In genomic region chr16:19393226-19394074, GRCh38 we compare ENCODE assay signal across 1 cellular context.
TF ChIP-seq lines count a peak whose summit lies in the region.

No MANE protein-coding gene starts in this region.

TF ChIP-seq in HEK293, 187 proteins besides CTCF, POLR2A, EP300 and RAD21 (continued from another document):
- TF ChIP-seq, protein P1, sequence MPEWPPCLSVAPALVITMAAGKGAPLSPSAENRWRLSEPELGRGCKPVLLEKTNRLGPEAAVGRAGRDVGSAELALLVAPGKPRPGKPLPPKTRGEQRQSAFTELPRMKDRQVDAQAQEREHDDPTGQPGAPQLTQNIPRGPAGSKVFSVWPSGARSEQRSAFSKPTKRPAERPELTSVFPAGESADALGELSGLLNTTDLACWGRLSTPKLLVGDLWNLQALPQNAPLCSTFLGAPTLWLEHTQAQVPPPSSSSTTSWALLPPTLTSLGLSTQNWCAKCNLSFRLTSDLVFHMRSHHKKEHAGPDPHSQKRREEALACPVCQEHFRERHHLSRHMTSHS (tag by site-specific recombination; IDR thresholded peaks at IDR 0.05): no peak
- TF ChIP-seq SP7 (tag by site-specific recombination; IDR thresholded peaks at IDR 0.05) (peak; percentile 29; the same call in 1 of the 2 replicates), ZSCAN18 (tag by site-specific recombination; IDR thresholded peaks at IDR 0.05) (no peak), ZSCAN5A (tag by site-specific recombination; IDR thresholded peaks at IDR 0.05) (no peak), ZNF548 (tag by site-specific recombination; IDR thresholded peaks at IDR 0.05) (no peak), ZNF561 (tag by site-specific recombination; IDR thresholded peaks at IDR 0.05; ENCODE audit: borderline replicate concordance) (no peak), ZNF600 (tag by site-specific recombination; IDR thresholded peaks at IDR 0.05) (0 out of 2 replicates have a peak, but pooled peaks have one; percentile 14), SCRT1 (tag by site-specific recombination; IDR thresholded peaks at IDR 0.05; ENCODE audit: borderline replicate concordance) (peak; percentile 85), ZNF768 (tag by site-specific recombination; IDR thresholded peaks at IDR 0.05) (no peak), SALL2 (tag by site-specific recombination; IDR thresholded peaks at IDR 0.05; ENCODE audit: borderline replicate concordance) (no peak), ZNF19 (tag by site-specific recombination; IDR thresholded peaks at IDR 0.05; ENCODE audit: low read depth) (no peak)
- TF ChIP-seq, protein P2, sequence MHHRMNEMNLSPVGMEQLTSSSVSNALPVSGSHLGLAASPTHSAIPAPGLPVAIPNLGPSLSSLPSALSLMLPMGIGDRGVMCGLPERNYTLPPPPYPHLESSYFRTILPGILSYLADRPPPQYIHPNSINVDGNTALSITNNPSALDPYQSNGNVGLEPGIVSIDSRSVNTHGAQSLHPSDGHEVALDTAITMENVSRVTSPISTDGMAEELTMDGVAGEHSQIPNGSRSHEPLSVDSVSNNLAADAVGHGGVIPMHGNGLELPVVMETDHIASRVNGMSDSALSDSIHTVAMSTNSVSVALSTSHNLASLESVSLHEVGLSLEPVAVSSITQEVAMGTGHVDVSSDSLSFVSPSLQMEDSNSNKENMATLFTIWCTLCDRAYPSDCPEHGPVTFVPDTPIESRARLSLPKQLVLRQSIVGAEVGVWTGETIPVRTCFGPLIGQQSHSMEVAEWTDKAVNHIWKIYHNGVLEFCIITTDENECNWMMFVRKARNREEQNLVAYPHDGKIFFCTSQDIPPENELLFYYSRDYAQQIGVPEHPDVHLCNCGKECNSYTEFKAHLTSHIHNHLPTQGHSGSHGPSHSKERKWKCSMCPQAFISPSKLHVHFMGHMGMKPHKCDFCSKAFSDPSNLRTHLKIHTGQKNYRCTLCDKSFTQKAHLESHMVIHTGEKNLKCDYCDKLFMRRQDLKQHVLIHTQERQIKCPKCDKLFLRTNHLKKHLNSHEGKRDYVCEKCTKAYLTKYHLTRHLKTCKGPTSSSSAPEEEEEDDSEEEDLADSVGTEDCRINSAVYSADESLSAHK (tag by site-specific recombination; IDR thresholded peaks at IDR 0.05): peak; percentile 94
- TF ChIP-seq, protein P3, sequence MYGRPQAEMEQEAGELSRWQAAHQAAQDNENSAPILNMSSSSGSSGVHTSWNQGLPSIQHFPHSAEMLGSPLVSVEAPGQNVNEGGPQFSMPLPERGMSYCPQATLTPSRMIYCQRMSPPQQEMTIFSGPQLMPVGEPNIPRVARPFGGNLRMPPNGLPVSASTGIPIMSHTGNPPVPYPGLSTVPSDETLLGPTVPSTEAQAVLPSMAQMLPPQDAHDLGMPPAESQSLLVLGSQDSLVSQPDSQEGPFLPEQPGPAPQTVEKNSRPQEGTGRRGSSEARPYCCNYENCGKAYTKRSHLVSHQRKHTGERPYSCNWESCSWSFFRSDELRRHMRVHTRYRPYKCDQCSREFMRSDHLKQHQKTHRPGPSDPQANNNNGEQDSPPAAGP (tag by site-specific recombination; IDR thresholded peaks at IDR 0.05): peak; percentile 89
- TF ChIP-seq, protein P4, sequence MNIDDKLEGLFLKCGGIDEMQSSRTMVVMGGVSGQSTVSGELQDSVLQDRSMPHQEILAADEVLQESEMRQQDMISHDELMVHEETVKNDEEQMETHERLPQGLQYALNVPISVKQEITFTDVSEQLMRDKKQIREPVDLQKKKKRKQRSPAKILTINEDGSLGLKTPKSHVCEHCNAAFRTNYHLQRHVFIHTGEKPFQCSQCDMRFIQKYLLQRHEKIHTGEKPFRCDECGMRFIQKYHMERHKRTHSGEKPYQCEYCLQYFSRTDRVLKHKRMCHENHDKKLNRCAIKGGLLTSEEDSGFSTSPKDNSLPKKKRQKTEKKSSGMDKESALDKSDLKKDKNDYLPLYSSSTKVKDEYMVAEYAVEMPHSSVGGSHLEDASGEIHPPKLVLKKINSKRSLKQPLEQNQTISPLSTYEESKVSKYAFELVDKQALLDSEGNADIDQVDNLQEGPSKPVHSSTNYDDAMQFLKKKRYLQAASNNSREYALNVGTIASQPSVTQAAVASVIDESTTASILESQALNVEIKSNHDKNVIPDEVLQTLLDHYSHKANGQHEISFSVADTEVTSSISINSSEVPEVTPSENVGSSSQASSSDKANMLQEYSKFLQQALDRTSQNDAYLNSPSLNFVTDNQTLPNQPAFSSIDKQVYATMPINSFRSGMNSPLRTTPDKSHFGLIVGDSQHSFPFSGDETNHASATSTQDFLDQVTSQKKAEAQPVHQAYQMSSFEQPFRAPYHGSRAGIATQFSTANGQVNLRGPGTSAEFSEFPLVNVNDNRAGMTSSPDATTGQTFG (tag by site-specific recombination; IDR thresholded peaks at IDR 0.05; ENCODE audit: borderline replicate concordance): no peak
